Comparison of ENCODE assay signal across 8 cellular contexts in genomic region chr12:52020539-52021336, GRCh38. TPM values are rescaled to one million over a fixed set of nuclear protein-coding genes. Genes with fewer than 3 reads are reported as not detected.
DNase-seq lines count a peak whose midpoint lies in the region; ATAC-seq and TF ChIP-seq lines count a peak whose summit lies in the region.

No MANE protein-coding gene starts in this region.

- BruUV-seq in PC-9 (replicated peaks; lab: Mats Ljungman, UMichigan) = no TSS peak

- H3K27me3 ChIP-seq in PC-9 (ENCODE audit: insufficient read depth, low read depth) = peaks cover 4% of the 10 kb centered on the region; the same call in 1 of the 2 replicates

- no peak overlapping the region for H2AFZ ChIP-seq in PC-9

- peaks cover 8% of the 10 kb centered on the region for H3K9me3 Mint-ChIP-seq in glutamatergic neuron (ENCODE audit: unreplicated experiment)

- CTCF ChIA-PET in PC-9 (lab: Charles Lee) = interaction anchor here (0.6 to 2.2 kb wide), 4 partner anchors 17 to 816 kb away, joined by 3 to 28 read pairs (median 12); no protein-coding TSS in a partner anchor

- no peak overlapping the region for H3K4me3 ChIP-seq in PC-9

- peaks cover 4% of the 10 kb centered on the region for H3K36me3 Mint-ChIP-seq in glutamatergic neuron (ENCODE audit: unreplicated experiment)

- no peaks in the 10 kb centered on the region for H3K79me2 ChIP-seq in PC-9 (ENCODE audit: low read depth)

- H3K27ac ChIP-seq in PC-9 = no peak overlapping the region

- H3K9me2 ChIP-seq in PC-9 (ENCODE audit: insufficient read depth) = no peaks in the 10 kb centered on the region

- POLR2A ChIA-PET in PC-9 (lab: Charles Lee; ENCODE audit: unreplicated experiment) = no interaction called here

- TF ChIP-seq CTCF in PC-9 (conservative IDR thresholded peaks at IDR 0.05) (peak; percentile 66), glutamatergic neuron (IDR thresholded peaks at IDR 0.05; ENCODE audit: partially characterized antibody, unreplicated experiment) (peak; percentile 81)

- in situ Hi-C loops in G401 (cut with HindIII; ENCODE audit: low sequenced_read_pairs) = loop anchor here (5.0 kb wide), 1 partner anchor 72 kb away; no protein-coding TSS in a partner anchor

- intact Hi-C loops in PC-9 (cut with micrococcal nuclease; ENCODE audit: unreplicated experiment) (loop anchor here (1.0 to 5.0 kb wide), 2 partner anchors 599 to 1943 kb away; no protein-coding TSS in a partner anchor), sciatic nerve (cut with DNase I) (no loop called here)

- peaks cover 24% of the 10 kb centered on the region for H3K4me1 Mint-ChIP-seq in glutamatergic neuron (ENCODE audit: low read depth, unreplicated experiment)

- H3F3A ChIP-seq in PC-9 (ENCODE audit: insufficient read depth, low read depth) = peaks cover 8% of the 10 kb centered on the region; the same call in 1 of the 2 replicates

- H3K27ac Mint-ChIP-seq in glutamatergic neuron (ENCODE audit: unreplicated experiment) = peak overlapping the region; percentile 59

- H3K36me3 ChIP-seq in PC-9 (ENCODE audit: low read depth) = no peaks in the 10 kb centered on the region

- peaks cover 13% of the 10 kb centered on the region for H3K27me3 Mint-ChIP-seq in glutamatergic neuron (ENCODE audit: unreplicated experiment)

- peak; percentile 42 for DNase-seq in G401 (ENCODE audit: low spot score)
- DNase-seq in HUDEP-2 (lab: John Stamatoyannopoulos, UW; ENCODE audit: unreplicated experiment in 76 of 76) = peak in 52 of 76 experiments; percentile 7 to 69 (median 35)
- DNase-seq in PC-9 = peak in 1 of 2 experiments; percentile 31
- peak; percentile 49 for DNase-seq in activated effector memory CD4-positive, alpha-beta T cell treated with Interleukin-2 at 50 U/mL for 16 hours
- peak; percentile 79 for DNase-seq in glutamatergic neuron
- DNase-seq in stimulated activated CD4-positive, alpha-beta T cell treated with anti-CD3 and anti-CD28 coated beads, Interleukin-12 subunit alpha, Interleukin-12 subunit beta, amount 100 ng/mL, for 4 hours = peak; percentile 51
- DNase-seq in sciatic nerve (ENCODE audit: low spot score) = no peak

- H3K4me2 ChIP-seq in PC-9 = no peak overlapping the region

- H3K4me3 Mint-ChIP-seq in glutamatergic neuron (ENCODE audit: unreplicated experiment) = peak overlapping the region; percentile 52

- no peaks in the 10 kb centered on the region for H3K9me3 ChIP-seq in PC-9 (ENCODE audit: insufficient read depth, low read depth)

- no peaks in the 10 kb centered on the region for H4K20me1 ChIP-seq in PC-9 (ENCODE audit: insufficient read depth)

- ATAC-seq in sciatic nerve (no peak), GM18502 (IDR thresholded peaks at IDR 0.05; ENCODE audit: poor library complexity, unreplicated experiment) (no peak)

- 0 out of 2 replicates have a peak, but pooled peaks cover 3% of the 10 kb centered on the region for H3K4me1 ChIP-seq in PC-9 (replicated peaks; ENCODE audit: insufficient read depth)

RNA-seq across cellular contexts. Expression of gene TAMALIN, which starts 14.0 kb away (rescaled TPM):
- total RNA-seq in G401 (2014; rRNA removed; shearing (Covaris generic)) = 33.3 and 78.2 TPM in 2 replicates
- 0.50 TPM in 1 of 2 replicates, not detected in the other for total RNA-seq in PC-9 (2021)
- 31.3 TPM for total RNA-seq in glutamatergic neuron (ENCODE audit: unreplicated experiment)
- total RNA-seq in sciatic nerve = 124 TPM

RNA-seq across cellular contexts. Expression of gene NR4A1, which starts 30.5 kb away (rescaled TPM):
- total RNA-seq in G401 (2014; rRNA removed; shearing (Covaris generic)) = 9.8 and 16.5 TPM in 2 replicates
- total RNA-seq in PC-9 (2021) (6.5 and 13.4 TPM in 2 replicates), glutamatergic neuron (ENCODE audit: unreplicated experiment) (8.5 TPM), sciatic nerve (688 TPM)

RNA-seq across cellular contexts. Expression of gene ATG101, which starts 49.0 kb away (rescaled TPM):
- total RNA-seq in G401 (2014; rRNA removed; shearing (Covaris generic)) = 54.7 and 72.2 TPM in 2 replicates
- total RNA-seq in PC-9 (2021) (44.6 and 59.0 TPM in 2 replicates), glutamatergic neuron (ENCODE audit: unreplicated experiment) (26.2 TPM), sciatic nerve (28.2 TPM)

RNA-seq across cellular contexts. Expression of gene SMIM41, which starts 58.8 kb away (rescaled TPM):
- not detected in 2 replicates for total RNA-seq in G401 (2014; rRNA removed; shearing (Covaris generic))
- total RNA-seq in PC-9 (2021) (0.28 TPM in 1 of 2 replicates, not detected in the other), glutamatergic neuron (ENCODE audit: unreplicated experiment) (0.88 TPM), sciatic nerve (12.4 TPM)

Comparison
In these comparisons a context has a peak if more than half of its experiments do, and no peak if none do; other contexts are left out.
1. RNA of gene TAMALIN, which starts 14.0 kb away (total RNA-seq): 124 TPM in sciatic nerve (single experiment), 33.3 to 78.2 TPM in G401 and 31.3 TPM in glutamatergic neuron (single experiment); 0.50 TPM in PC-9; every median in the first group is over 10 times any median in the second.
2. RNA of gene NR4A1, which starts 30.5 kb away (total RNA-seq): 688 TPM in sciatic nerve (single experiment); 9.8 to 16.5 TPM in G401, 8.5 TPM in glutamatergic neuron (single experiment) and 6.5 to 13.4 TPM in PC-9; every median in the first group is over 10 times any median in the second.